23 cellular contexts compared by ENCODE assay signal in the genomic region with DNA sequence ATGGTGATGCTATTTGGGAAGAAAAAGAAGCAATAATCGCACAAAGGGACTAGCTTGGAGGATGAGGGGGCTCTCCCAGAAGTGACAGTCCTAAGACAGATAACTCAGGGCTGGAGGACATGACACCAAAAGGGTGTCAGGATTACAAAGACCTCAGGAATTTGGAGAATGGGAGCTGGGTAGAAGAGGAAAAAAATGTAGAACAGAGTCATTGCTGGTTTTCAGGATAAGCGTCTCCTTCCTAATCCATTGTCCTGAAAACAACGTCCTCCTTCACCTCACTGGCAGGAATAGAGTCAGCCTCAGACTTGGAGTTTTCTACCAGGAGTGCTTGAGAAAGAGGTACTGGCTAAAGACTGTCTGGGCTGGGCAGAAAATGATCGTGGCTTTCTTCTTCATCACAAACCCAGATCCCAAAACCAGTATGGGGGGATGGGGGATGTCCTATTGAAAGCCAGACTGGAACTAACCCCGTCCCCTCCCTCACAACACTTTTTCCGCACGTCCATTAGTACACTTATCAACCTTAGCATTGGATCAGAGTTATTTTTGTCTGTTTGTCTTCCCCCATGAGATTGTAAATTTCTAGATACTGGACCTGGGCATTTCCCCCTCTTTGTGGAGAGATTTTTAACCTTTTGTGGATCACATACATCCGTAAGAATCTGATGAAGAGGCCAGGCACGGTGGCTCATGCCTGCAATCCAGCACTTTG. TPM values are rescaled to one million over a fixed set of nuclear protein-coding genes. Genes with fewer than 3 reads are reported as not detected.
DNase-seq lines count a peak whose midpoint lies in the region; ATAC-seq and TF ChIP-seq lines count a peak whose summit lies in the region.
"Had no signal": no experiment of that assay in that cellular context is flagged by ENCODE, and none has a peak within 500 bp of the region (broad histone marks: within the 10 kb centered on the region; RNA-seq: fewer than 3 reads in every experiment).

No MANE protein-coding gene starts in this region.

- H3K4me3 ChIP-seq in cardiac muscle cell (no peak overlapping the region), coronary artery (no peak overlapping the region)
- H3K4me3 ChIP-seq: GM23248, SJSA1, skin epidermis had no signal

- intact Hi-C loops in Right ventricle myocardium inferior (cut with DNase I) = no loop called here

- no peaks in the 10 kb centered on the region for H3K9me3 ChIP-seq in cardiac muscle cell (ENCODE audit: low read depth)
- H3K9me3 ChIP-seq: SJSA1 had no signal

- ATAC-seq in Right ventricle myocardium inferior = no peak
- no peak for ATAC-seq in GM21390 (IDR thresholded peaks at IDR 0.05; ENCODE audit: unreplicated experiment)
- no peak for ATAC-seq in GM21515 (IDR thresholded peaks at IDR 0.05; ENCODE audit: unreplicated experiment)
- ATAC-seq: activated CD4-positive, CD25-positive, alpha-beta regulatory T cell treated with anti-CD3 and anti-CD28 coated beads, Interleukin-2, amount 50 U/mL, for 24 hours; esophagus mucosa; natural killer cell had no signal

- H3K27ac ChIP-seq in cardiac muscle cell (peak overlapping the region; percentile 80), coronary artery (no peak overlapping the region)
- H3K27ac ChIP-seq: GM23248, SJSA1, skin epidermis had no signal

- TF ChIP-seq CTCF in cardiac muscle cell (IDR thresholded peaks at IDR 0.05; ENCODE audit: low read depth, low read length) = no peak
- TF ChIP-seq CTCF in coronary artery (IDR thresholded peaks at IDR 0.05) = no peak

- H3K27me3 ChIP-seq in cardiac muscle cell = no peaks in the 10 kb centered on the region

- H3K36me3 ChIP-seq in cardiac muscle cell = no peaks in the 10 kb centered on the region
- H3K36me3 ChIP-seq: SJSA1 had no signal

- DNase-seq in cardiac muscle cell (ENCODE audit: low read depth in 1 of 2, low spot score in 1 of 2) (peak in 1 of 2 donors; percentile 4), Right ventricle myocardium inferior (ENCODE audit: missing footprints) (no peak), coronary artery (ENCODE audit: low spot score) (peak; percentile 16), islet precursor cell (peak; percentile 78), DMS114 treated with DMSO at 0.1 percent for 48 hours (lab: John Stamatoyannopoulos, UW; ENCODE audit: unreplicated experiment) (no peak), OCI-M2 (lab: John Stamatoyannopoulos, UW; ENCODE audit: unreplicated experiment) (no peak)
- DNase-seq: 8988T; activated naive CD8-positive, alpha-beta T cell treated with anti-CD3 and anti-CD28 coated beads, Interleukin-2, amount 10 ng/mL, durations not matched to agents 7 days and 5 days; C1 segment of cervical spinal cord; GM23248; mammary epithelial cell; natural killer cell; NCI-H1048; NCI-H2081 treated with DMSO at 0.1 percent for 48 hours; NCI-H510A treated with DMSO at 0.1 percent for 48 hours; posterior cingulate gyrus; stimulated activated CD8-positive, alpha-beta memory T cell treated with anti-CD3 and anti-CD28 coated beads, Interleukin-4, amount 100 ng/mL, for 48 hours had no signal

- peaks cover 32% of the 10 kb centered on the region for H3K4me1 ChIP-seq in cardiac muscle cell (ENCODE audit: low read depth)

RNA-seq across cellular contexts. Expression of a gene that starts 14.3 kb away (rescaled TPM):
- total RNA-seq in cardiac muscle cell (38.6 and 39.2 TPM in 2 replicates), Right ventricle myocardium inferior (36.6 TPM)
- 23.7 and 26.4 TPM in 2 replicates for polyA plus RNA-seq in cardiac muscle cell
- total RNA-seq: SJSA1 had no signal
- polyA plus RNA-seq: GM23248 had no signal

Comparison
In these comparisons a context has a peak if more than half of its experiments do, and no peak if none do; other contexts are left out.
1. DNase-seq: peak in coronary artery (single experiment) and islet precursor cell (single experiment); none in Right ventricle myocardium inferior (single experiment), DMS114 treated with DMSO at 0.1 percent for 48 hours (single experiment) and OCI-M2 (single experiment).